8 cellular contexts compared by ENCODE assay signal in the genomic region with DNA sequence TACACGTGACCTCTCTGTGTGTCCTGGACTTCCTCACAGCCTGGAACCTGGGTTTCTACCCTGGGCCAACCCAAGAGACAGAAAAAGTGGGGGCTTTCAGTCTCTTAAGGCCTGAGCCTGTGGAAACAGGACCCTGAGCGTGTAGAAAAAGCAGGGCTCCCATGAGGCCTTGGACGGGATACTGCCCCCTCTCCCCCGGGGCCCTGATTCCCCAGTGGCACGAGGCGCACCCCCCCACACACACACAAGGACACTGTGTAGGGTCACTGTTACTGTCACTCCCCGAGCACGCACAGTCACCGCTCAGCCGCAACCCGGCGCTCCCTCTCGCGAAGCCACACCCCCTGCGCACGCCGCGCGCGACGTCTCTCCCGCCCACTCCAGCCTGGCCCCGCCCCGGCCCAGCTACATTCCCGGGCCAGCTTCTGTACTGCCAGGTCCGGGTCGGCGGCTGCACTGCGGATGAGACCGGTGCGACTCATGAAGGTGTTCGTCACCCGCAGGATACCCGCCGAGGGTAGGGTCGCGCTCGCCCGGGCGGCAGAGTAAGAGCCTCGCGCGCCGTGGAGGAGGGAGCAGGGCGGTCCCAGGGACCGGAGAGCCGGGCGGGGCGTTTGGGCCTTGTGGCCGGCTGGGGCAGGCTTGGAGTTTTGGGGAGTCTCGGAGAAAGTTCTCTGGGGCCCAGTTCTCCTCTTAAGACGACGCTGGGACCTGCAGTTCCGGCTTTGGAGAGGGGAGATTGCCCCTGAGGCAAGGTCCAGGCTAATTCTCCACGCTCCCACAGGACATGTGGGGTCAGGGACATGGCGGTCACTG. TPM values are rescaled to one million over a fixed set of nuclear protein-coding genes. Genes with fewer than 3 reads are reported as not detected.
DNase-seq lines count a peak whose midpoint lies in the region; ATAC-seq and TF ChIP-seq lines count a peak whose summit lies in the region.

A gene (plus strand): TSS at position 408 of the 816 bp plus-strand sequence. CDS start 55 bp downstream, at position 463.

- intact Hi-C loops in activated B cell treated with CpG ODN at 0.5 μM for 24 hours (cut with micrococcal nuclease): loop anchor here (1.0 to 5.0 kb wide), 5 partner anchors 11 to 550 kb away; a partner anchor contains a TSS

- peaks cover 40% of the 10 kb centered on the region for H3K4me1 Mint-ChIP-seq in activated B cell treated with CpG ODN at 0.5 μM for 24 hours

- no peaks in the 10 kb centered on the region for H3K27me3 Mint-ChIP-seq in activated B cell treated with CpG ODN at 0.5 μM for 24 hours

- H3K27ac Mint-ChIP-seq in activated B cell treated with CpG ODN at 0.5 μM for 24 hours: peak within 1 kb of the TSS; percentile 93

- TF ChIP-seq CTCF in AG04449 (IDR thresholded peaks at IDR 0.05; ENCODE audit: insufficient read depth, low read length, missing control alignments): no peak
- no peak for TF ChIP-seq CTCF in activated B cell treated with CpG ODN at 0.5 μM for 24 hours (IDR thresholded peaks at IDR 0.05)

- CTCF ChIA-PET in AG04449 (lab: Yijun Ruan, JAX): interaction anchor here (1.0 to 4.7 kb wide), 3 partner anchors 8 to 24 kb away, joined by 3 to 42 read pairs (median 8); no protein-coding TSS in a partner anchor
- CTCF ChIA-PET in activated B cell treated with CpG ODN at 0.5 μM for 24 hours (lab: Charles Lee): interaction anchor here (1.1 to 2.1 kb wide), 2 partner anchors 11 to 15 kb away, joined by 3 to 9 read pairs; no protein-coding TSS in a partner anchor

- peak within 1 kb of the TSS; percentile 91 for H3K27ac ChIP-seq in caudate nucleus (ENCODE audit: low read depth, low read length)

- H3K4me3 Mint-ChIP-seq in activated B cell treated with CpG ODN at 0.5 μM for 24 hours: peak within 1 kb of the TSS; percentile 96

- peaks cover 35% of the 10 kb centered on the region for H3K36me3 Mint-ChIP-seq in activated B cell treated with CpG ODN at 0.5 μM for 24 hours (ENCODE audit: low read depth)

- POLR2A ChIA-PET in AG04449 (lab: Yijun Ruan, JAX): interaction anchor here (0.6 to 1.0 kb wide), 4 partner anchors 9 to 427 kb away, joined by 3 to 10 read pairs (median 4); a partner anchor contains a TSS
- POLR2A ChIA-PET in activated B cell treated with CpG ODN at 0.5 μM for 24 hours (lab: Charles Lee): interaction anchor here (0.6 to 4.2 kb wide), 18 partner anchors 10 to 428 kb away, joined by 3 to 55 read pairs (median 4); a partner anchor contains a TSS

- H3K9me3 Mint-ChIP-seq in activated B cell treated with CpG ODN at 0.5 μM for 24 hours: no peaks in the 10 kb centered on the region

- DNase-seq in AG04449 (ENCODE audit: low read depth, low spot score) (no peak), NCI-H2227 (lab: John Stamatoyannopoulos, UW; ENCODE audit: unreplicated experiment) (peak; percentile 80), activated B cell treated with CpG ODN at 0.5 μM for 24 hours (peak; percentile 90), caudate nucleus (lab: John Stamatoyannopoulos, UW) (peak; percentile 56 to 96 (median 90)), islet precursor cell (peak; percentile 93)
- DNase-seq in stimulated activated CD4-positive, alpha-beta T cell treated with anti-CD3 and anti-CD28 coated beads, Interleukin-15, amount 100 ng/mL, for 1 hour (ENCODE audit: low read depth in 1 of 2, low spot score in 1 of 2): peak; percentile 73 to 90

- ATAC-seq in GM18868 (IDR thresholded peaks at IDR 0.05; ENCODE audit: unreplicated experiment) (peak; percentile 96), HG03103 (IDR thresholded peaks at IDR 0.05; ENCODE audit: low read depth, unreplicated experiment) (peak; percentile 95), activated B cell treated with CpG ODN at 0.5 μM for 24 hours (ENCODE audit: low read depth) (peak; percentile 98)

- H3K4me3 ChIP-seq in AG04449 (ENCODE audit: low read depth, low read length): peak within 1 kb of the TSS; percentile 95

RNA-seq across cellular contexts. Expression of the gene that starts here (rescaled TPM):
- 315 TPM in 2 replicates for total RNA-seq in activated B cell treated with CpG ODN at 0.5 μM for 24 hours
